Comparison of ENCODE assay signal across 2 cellular contexts in the genomic region with DNA sequence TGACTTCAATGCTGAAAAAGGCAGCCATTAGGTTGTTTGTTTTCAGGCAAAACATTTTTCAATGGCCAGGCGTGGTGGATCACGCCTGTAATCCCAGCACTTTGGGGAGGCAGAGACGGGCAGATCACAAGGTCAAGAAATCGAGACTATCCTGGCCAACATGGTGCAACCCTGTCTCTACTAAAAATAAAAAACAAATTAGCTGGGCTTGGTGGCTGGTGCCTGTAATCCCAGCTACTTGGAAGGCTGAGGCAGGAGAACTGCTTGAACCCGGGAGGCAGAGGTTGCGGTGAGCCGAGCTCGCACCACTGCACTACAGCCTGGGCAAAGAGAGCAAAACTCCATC.
A peak's percentile ranks its signal among the peaks of the same experiment; 100 is the strongest.
TF ChIP-seq lines count a peak whose summit lies in the region.

No MANE protein-coding gene starts in this region.

TF ChIP-seq in GM12891, 5 proteins besides CTCF, POLR2A, EP300 and RAD21:
- TF ChIP-seq POLR2AphosphoS5 (IDR thresholded peaks at IDR 0.05; ENCODE audit: low read depth, low read length) (peak; percentile 65; the same call in 1 of the 2 replicates), POU2F2 (IDR thresholded peaks at IDR 0.05; ENCODE audit: low read depth, low read length) (0 out of 2 replicates have a peak, but pooled peaks have one; percentile 47)

TF ChIP-seq in endothelial cell of umbilical vein, 7 proteins besides CTCF, POLR2A, EP300 and RAD21:
- TF ChIP-seq POLR2AphosphoS5 (IDR thresholded peaks at IDR 0.05; ENCODE audit: insufficient read depth, low read depth, low read length): peak; percentile 8
